ENCODE assay signal across 1 cellular context in the genomic region with DNA sequence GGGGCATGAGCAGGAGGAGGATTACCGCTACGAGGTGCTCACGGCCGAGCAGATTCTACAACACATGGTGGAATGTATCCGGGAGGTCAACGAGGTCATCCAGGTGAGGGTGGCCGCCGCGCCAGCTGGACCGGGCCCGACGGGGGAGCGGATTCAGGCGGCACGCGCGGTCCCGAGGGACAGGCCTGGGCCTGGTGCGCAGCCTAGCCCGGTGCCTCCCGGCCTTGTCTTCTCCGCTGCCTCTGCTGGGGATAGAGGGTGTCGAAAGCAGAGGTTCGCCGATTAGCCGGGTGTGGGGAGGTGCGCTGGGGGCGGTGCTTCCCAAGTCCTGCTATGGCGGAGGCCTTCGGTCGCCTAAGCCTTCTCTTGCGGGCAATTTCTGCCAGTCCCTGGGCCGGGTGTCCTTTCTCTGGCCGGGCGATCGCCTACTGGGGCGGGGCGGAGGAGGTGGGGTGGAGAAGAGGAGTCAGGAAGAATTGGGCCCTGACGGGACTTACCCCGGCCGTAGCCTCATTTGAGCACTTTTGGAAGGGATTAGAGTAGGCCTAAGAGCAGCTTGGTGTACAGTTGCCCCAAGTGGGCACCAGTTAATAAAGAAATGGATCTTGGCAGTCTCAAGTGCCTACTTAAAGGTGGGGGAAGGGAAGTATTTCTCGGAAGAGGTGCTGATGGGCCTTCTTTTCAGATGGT.
TF ChIP-seq lines count a peak whose summit lies in the region.

No MANE protein-coding gene starts in this region.

TF ChIP-seq in HepG2, 621 proteins besides CTCF, POLR2A, EP300 and RAD21 (continued from another document and continues in another):
- TF ChIP-seq ZNF296 (CRISPR knock-in tag; conservative IDR thresholded peaks at IDR 0.05) = 0 out of 2 replicates have a peak, but pooled peaks have one; percentile 25
- TF ChIP-seq ZNF431 (CRISPR knock-in tag; IDR thresholded peaks at IDR 0.05; ENCODE audit: borderline replicate concordance, low read depth) = 0 out of 2 replicates have a peak, but pooled peaks have one; percentile 31
- TF ChIP-seq, protein P1, sequence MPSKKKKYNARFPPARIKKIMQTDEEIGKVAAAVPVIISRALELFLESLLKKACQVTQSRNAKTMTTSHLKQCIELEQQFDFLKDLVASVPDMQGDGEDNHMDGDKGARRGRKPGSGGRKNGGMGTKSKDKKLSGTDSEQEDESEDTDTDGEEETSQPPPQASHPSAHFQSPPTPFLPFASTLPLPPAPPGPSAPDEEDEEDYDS (CRISPR knock-in tag; IDR thresholded peaks at IDR 0.05) = peak; percentile 11; the same call in 1 of the 2 replicates
- 0 out of 2 replicates have a peak, but pooled peaks have one; percentile 15 for TF ChIP-seq ZNF770 (CRISPR knock-in tag; IDR thresholded peaks at IDR 0.05)
- no peak for TF ChIP-seq CCAR2 (optimal IDR thresholded peaks at IDR 0.05; ENCODE audit: low read depth, low read length)
- 0 out of 2 replicates have a peak, but pooled peaks have one; percentile 22 for TF ChIP-seq ZMYM2 (CRISPR knock-in tag; IDR thresholded peaks at IDR 0.05)
- TF ChIP-seq ZNF20 (CRISPR knock-in tag; IDR thresholded peaks at IDR 0.05) = no peak
- TF ChIP-seq ZNF878 (CRISPR knock-in tag; IDR thresholded peaks at IDR 0.05) = no peak
- 0 out of 2 replicates have a peak, but pooled peaks have one; percentile 41 for TF ChIP-seq ZBTB42 (CRISPR knock-in tag; IDR thresholded peaks at IDR 0.05)
- TF ChIP-seq ZNF256 (CRISPR knock-in tag; conservative IDR thresholded peaks at IDR 0.05) = no peak
- TF ChIP-seq PAXIP1 (CRISPR knock-in tag; conservative IDR thresholded peaks at IDR 0.05) = no peak
- TF ChIP-seq CEBPB (IDR thresholded peaks at IDR 0.05; ENCODE audit: borderline replicate concordance, low read depth, low read length) = 0 out of 2 replicates have a peak, but pooled peaks have one; percentile 3
- TF ChIP-seq ZNF430 (CRISPR knock-in tag; IDR thresholded peaks at IDR 0.05) = peak; percentile 86
- no peak for TF ChIP-seq SP4 (CRISPR knock-in tag; IDR thresholded peaks at IDR 0.05)
- TF ChIP-seq, protein P2, sequence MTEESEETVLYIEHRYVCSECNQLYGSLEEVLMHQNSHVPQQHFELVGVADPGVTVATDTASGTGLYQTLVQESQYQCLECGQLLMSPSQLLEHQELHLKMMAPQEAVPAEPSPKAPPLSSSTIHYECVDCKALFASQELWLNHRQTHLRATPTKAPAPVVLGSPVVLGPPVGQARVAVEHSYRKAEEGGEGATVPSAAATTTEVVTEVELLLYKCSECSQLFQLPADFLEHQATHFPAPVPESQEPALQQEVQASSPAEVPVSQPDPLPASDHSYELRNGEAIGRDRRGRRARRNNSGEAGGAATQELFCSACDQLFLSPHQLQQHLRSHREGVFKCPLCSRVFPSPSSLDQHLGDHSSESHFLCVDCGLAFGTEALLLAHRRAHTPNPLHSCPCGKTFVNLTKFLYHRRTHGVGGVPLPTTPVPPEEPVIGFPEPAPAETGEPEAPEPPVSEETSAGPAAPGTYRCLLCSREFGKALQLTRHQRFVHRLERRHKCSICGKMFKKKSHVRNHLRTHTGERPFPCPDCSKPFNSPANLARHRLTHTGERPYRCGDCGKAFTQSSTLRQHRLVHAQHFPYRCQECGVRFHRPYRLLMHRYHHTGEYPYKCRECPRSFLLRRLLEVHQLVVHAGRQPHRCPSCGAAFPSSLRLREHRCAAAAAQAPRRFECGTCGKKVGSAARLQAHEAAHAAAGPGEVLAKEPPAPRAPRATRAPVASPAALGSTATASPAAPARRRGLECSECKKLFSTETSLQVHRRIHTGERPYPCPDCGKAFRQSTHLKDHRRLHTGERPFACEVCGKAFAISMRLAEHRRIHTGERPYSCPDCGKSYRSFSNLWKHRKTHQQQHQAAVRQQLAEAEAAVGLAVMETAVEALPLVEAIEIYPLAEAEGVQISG (CRISPR knock-in tag; IDR thresholded peaks at IDR 0.05) = peak; percentile 60; the same call in 1 of the 2 replicates
- TF ChIP-seq FIP1L1 (IDR thresholded peaks at IDR 0.05; ENCODE audit: borderline replicate concordance, insufficient read depth, low read depth, low read length) = no peak
- TF ChIP-seq, protein P3, sequence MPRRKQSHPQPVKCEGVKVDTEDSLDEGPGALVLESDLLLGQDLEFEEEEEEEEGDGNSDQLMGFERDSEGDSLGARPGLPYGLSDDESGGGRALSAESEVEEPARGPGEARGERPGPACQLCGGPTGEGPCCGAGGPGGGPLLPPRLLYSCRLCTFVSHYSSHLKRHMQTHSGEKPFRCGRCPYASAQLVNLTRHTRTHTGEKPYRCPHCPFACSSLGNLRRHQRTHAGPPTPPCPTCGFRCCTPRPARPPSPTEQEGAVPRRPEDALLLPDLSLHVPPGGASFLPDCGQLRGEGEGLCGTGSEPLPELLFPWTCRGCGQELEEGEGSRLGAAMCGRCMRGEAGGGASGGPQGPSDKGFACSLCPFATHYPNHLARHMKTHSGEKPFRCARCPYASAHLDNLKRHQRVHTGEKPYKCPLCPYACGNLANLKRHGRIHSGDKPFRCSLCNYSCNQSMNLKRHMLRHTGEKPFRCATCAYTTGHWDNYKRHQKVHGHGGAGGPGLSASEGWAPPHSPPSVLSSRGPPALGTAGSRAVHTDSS (CRISPR knock-in tag; conservative IDR thresholded peaks at IDR 0.05) = peak; percentile 36; the same call in 1 of the 2 replicates
- peak; percentile 61; the same call in 1 of the 2 replicates for TF ChIP-seq ZNF451 (CRISPR knock-in tag; IDR thresholded peaks at IDR 0.05)
- no peak for TF ChIP-seq ZNF766 (CRISPR knock-in tag; IDR thresholded peaks at IDR 0.05; ENCODE audit: borderline replicate concordance)
- TF ChIP-seq ZBTB3 (CRISPR knock-in tag; IDR thresholded peaks at IDR 0.05; ENCODE audit: borderline replicate concordance, low read depth) = no peak
- TF ChIP-seq ZBED4 (CRISPR knock-in tag; IDR thresholded peaks at IDR 0.05; ENCODE audit: borderline replicate concordance) = no peak
- no peak for TF ChIP-seq ZNF607 (CRISPR knock-in tag; IDR thresholded peaks at IDR 0.05; ENCODE audit: borderline replicate concordance)
- TF ChIP-seq ZUFSP (CRISPR knock-in tag; IDR thresholded peaks at IDR 0.05; ENCODE audit: borderline replicate concordance) = 0 out of 2 replicates have a peak, but pooled peaks have one; percentile 68
- TF ChIP-seq CCDC6 (CRISPR knock-in tag; IDR thresholded peaks at IDR 0.05) = no peak
- no peak for TF ChIP-seq ZBTB20 (CRISPR knock-in tag; IDR thresholded peaks at IDR 0.05; ENCODE audit: borderline replicate concordance, low read depth)
- TF ChIP-seq, protein P4, sequence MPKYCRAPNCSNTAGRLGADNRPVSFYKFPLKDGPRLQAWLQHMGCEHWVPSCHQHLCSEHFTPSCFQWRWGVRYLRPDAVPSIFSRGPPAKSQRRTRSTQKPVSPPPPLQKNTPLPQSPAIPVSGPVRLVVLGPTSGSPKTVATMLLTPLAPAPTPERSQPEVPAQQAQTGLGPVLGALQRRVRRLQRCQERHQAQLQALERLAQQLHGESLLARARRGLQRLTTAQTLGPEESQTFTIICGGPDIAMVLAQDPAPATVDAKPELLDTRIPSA (CRISPR knock-in tag; IDR thresholded peaks at IDR 0.05; ENCODE audit: borderline replicate concordance) = no peak
- TF ChIP-seq RCOR2 (CRISPR knock-in tag; IDR thresholded peaks at IDR 0.05) = no peak
- no peak for TF ChIP-seq SMAD1 (CRISPR knock-in tag; IDR thresholded peaks at IDR 0.05; ENCODE audit: borderline replicate concordance, low read depth)
- TF ChIP-seq UBTF (CRISPR knock-in tag; IDR thresholded peaks at IDR 0.05) = peak; percentile 94
- no peak for TF ChIP-seq ZNF362 (CRISPR knock-in tag; IDR thresholded peaks at IDR 0.05; ENCODE audit: borderline replicate concordance)
- no peak for TF ChIP-seq RBM39 (IDR thresholded peaks at IDR 0.05; ENCODE audit: low read depth, low read length, poor library complexity, severe bottlenecking)
